In the genomic region with DNA sequence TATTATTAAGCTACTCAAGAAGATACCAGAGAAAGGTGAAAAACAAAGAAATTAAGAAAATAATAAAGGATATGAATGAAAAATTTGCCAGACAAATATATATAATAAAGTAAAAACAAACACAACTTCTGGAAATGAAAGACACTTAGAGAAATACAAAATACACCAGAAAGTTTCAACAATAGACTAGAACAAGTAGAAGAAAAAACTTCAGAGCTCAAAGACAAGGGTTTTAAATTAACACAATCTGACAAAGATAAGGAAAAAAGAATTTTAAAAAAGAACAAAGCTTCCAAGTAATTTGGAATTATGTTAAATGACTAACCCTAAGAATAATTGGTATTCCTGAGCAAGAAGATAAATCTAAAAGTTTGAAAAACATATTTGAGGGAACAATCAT, we compare ENCODE assay signal across 30 cellular contexts.
"Had no signal": no experiment of that assay in that cellular context is flagged by ENCODE, and none has a peak within 500 bp of the region (broad histone marks: within the 10 kb centered on the region; RNA-seq: fewer than 3 reads in every experiment).

No MANE protein-coding gene starts in this region.

- H3K4me3 Mint-ChIP-seq: naive thymus-derived CD8-positive, alpha-beta T cell; natural killer cell treated with Interleukin-12 subunit alpha and Interleukin-12 subunit beta and Interleukin-15 and Interleukin-18, amount 100 ng/mL, for 72 hours; neural progenitor cell; stimulated activated naive B cell treated with anti-CD40 and anti-IgM and Interleukin-4, amounts not matched to agents 10 μg/mL and 1 μg/mL and 100 μg/mL, for 72 hours; stimulated activated naive CD8-positive, alpha-beta T cell treated with anti-CD3 and anti-CD28 coated beads, Interleukin-15, Interleukin-2, amounts not matched to agents 100 ng/mL and 50 ng/mL, for 24 hours had no signal

- H3K4me1 Mint-ChIP-seq: naive thymus-derived CD8-positive, alpha-beta T cell; stimulated activated naive B cell treated with anti-CD40 and anti-IgM and Interleukin-4, amounts not matched to agents 10 μg/mL and 1 μg/mL and 100 μg/mL, for 72 hours had no signal

- H3K9me3 ChIP-seq: ovary, right lobe of liver, thoracic aorta, thyroid gland, vagina had no signal

- H3K27me3 Mint-ChIP-seq: progenitor cell of endocrine pancreas; stimulated activated naive B cell treated with anti-CD40 and anti-IgM and Interleukin-4, amounts not matched to agents 10 μg/mL and 1 μg/mL and 100 μg/mL, for 72 hours had no signal

- H3K4me3 ChIP-seq: neural progenitor cell, ovary, psoas muscle, right lobe of liver, sigmoid colon, smooth muscle cell, spleen, stomach, thoracic aorta, thyroid gland, tibial nerve, upper lobe of left lung, vagina had no signal

- H3K9ac ChIP-seq: neural progenitor cell, parathyroid adenoma had no signal

- H3K36me3 ChIP-seq: neural progenitor cell, ovary, right lobe of liver, sigmoid colon, spleen, stomach, thoracic aorta, thyroid gland, tibial nerve, upper lobe of left lung, vagina had no signal

- H3K27ac ChIP-seq: neural progenitor cell, ovary, parathyroid adenoma, psoas muscle, right lobe of liver, sigmoid colon, spleen, stomach, thoracic aorta, thyroid gland, tibial nerve, upper lobe of left lung, vagina had no signal

- H3K79me2 ChIP-seq: parathyroid adenoma had no signal

- FAIRE-seq: urothelium cell line had no signal

- H3K4me1 ChIP-seq: parathyroid adenoma, psoas muscle, sigmoid colon, spleen, thyroid gland, upper lobe of left lung, vagina had no signal

- H3K27me3 ChIP-seq: neural progenitor cell, ovary, right lobe of liver, sigmoid colon, spleen, stomach, thyroid gland, tibial nerve, upper lobe of left lung, vagina had no signal

- ATAC-seq: naive thymus-derived CD8-positive, alpha-beta T cell; natural killer cell treated with Interleukin-12 subunit alpha and Interleukin-12 subunit beta and Interleukin-15 and Interleukin-18, amount 100 ng/mL, for 72 hours; psoas muscle; right cardiac atrium; right lobe of liver; stimulated activated naive B cell treated with anti-CD40 and anti-IgM and Interleukin-4, amounts not matched to agents 10 μg/mL and 1 μg/mL and 100 μg/mL, for 72 hours had no signal

- H3K4me2 ChIP-seq: neural progenitor cell, smooth muscle cell had no signal

- H2AFZ ChIP-seq: neural progenitor cell, parathyroid adenoma had no signal

- DNase-seq: naive thymus-derived CD8-positive, alpha-beta T cell; occipital lobe; ovary; posterior cingulate gyrus; psoas muscle; right cardiac atrium; right lobe of liver; sigmoid colon; spleen; stimulated activated CD4-positive, alpha-beta T cell treated with anti-CD3 and anti-CD28 coated beads, Interleukin-12 subunit alpha, Interleukin-12 subunit beta, amount 100 ng/mL, for 4 hours; stimulated activated CD4-positive, alpha-beta T cell treated with anti-CD3 and anti-CD28 coated beads, Interleukin-1b, Interleukin-23, amount 100 ng/mL, for 48 hours; stimulated activated CD4-positive, alpha-beta T cell treated with anti-CD3 and anti-CD28 coated beads, Interleukin-4, amount 100 ng/mL, for 1 hour; stimulated activated CD4-positive, alpha-beta T cell treated with anti-CD3 and anti-CD28 coated beads, Interleukin-4, amount 100 ng/mL, for 4 hours; stimulated activated CD8-positive, alpha-beta memory T cell treated with anti-CD3 and anti-CD28 coated beads, Interleukin-4, amount 100 ng/mL, for 48 hours; stimulated activated naive B cell treated with anti-CD40 and anti-IgM and Interleukin-4, amounts not matched to agents 10 μg/mL and 1 μg/mL and 100 μg/mL, for 72 hours; stimulated activated naive CD4-positive, alpha-beta T cell treated with Interleukin-2 at 50 U/mL for 16 hours; stomach; thyroid gland; trophoblast cell; upper lobe of left lung had no signal

- H3K27ac Mint-ChIP-seq: naive thymus-derived CD8-positive, alpha-beta T cell; natural killer cell treated with Interleukin-12 subunit alpha and Interleukin-12 subunit beta and Interleukin-15 and Interleukin-18, amount 100 ng/mL, for 72 hours; progenitor cell of endocrine pancreas; stimulated activated naive B cell treated with anti-CD40 and anti-IgM and Interleukin-4, amounts not matched to agents 10 μg/mL and 1 μg/mL and 100 μg/mL, for 72 hours; stimulated activated naive CD8-positive, alpha-beta T cell treated with anti-CD3 and anti-CD28 coated beads, Interleukin-15, Interleukin-2, amounts not matched to agents 100 ng/mL and 50 ng/mL, for 24 hours had no signal
